Comparison of ENCODE assay signal across 9 cellular contexts in genomic region chr22:37735054-37735453, GRCh38. TPM values are rescaled to one million over a fixed set of nuclear protein-coding genes. Genes with fewer than 3 reads are reported as not detected.
A peak's percentile ranks its signal among the peaks of the same experiment; 100 is the strongest.
DNase-seq lines count a peak whose midpoint lies in the region; ATAC-seq and TF ChIP-seq lines count a peak whose summit lies in the region.
"Had no signal": no experiment of that assay in that cellular context is flagged by ENCODE, and none has a peak within 500 bp of the region (broad histone marks: within the 10 kb centered on the region; RNA-seq: fewer than 3 reads in every experiment).

No MANE protein-coding gene starts in this region.

- H3K36me3 ChIP-seq in GM06990 (ENCODE audit: control insufficient read depth, insufficient read depth, low read length) (no peaks in the 10 kb centered on the region), heart left ventricle (no peaks in the 10 kb centered on the region)
- H3K36me3 ChIP-seq in effector memory CD4-positive, alpha-beta T cell (ENCODE audit: control insufficient read depth, insufficient read depth, low read length): no peaks in the 10 kb centered on the region

- no peaks in the 10 kb centered on the region for H3K27me3 ChIP-seq in GM06990 (replicated peaks; ENCODE audit: control insufficient read depth, insufficient read depth, low read length)
- no peaks in the 10 kb centered on the region for H3K27me3 ChIP-seq in heart left ventricle
- H3K27me3 ChIP-seq in effector memory CD4-positive, alpha-beta T cell (replicated peaks; ENCODE audit: control insufficient read depth, insufficient read depth, low read length, poor library complexity, severe bottlenecking): no peaks in the 10 kb centered on the region

- no peaks in the 10 kb centered on the region for H3K9me3 ChIP-seq in heart left ventricle
- no peaks in the 10 kb centered on the region for H3K9me3 ChIP-seq in effector memory CD4-positive, alpha-beta T cell (ENCODE audit: control insufficient read depth, low read length)

- H3K4me1 ChIP-seq in heart left ventricle: peaks cover 0 to 29% (median 7%) of the 10 kb centered on the region in 12 donors
- H3K4me1 ChIP-seq in effector memory CD4-positive, alpha-beta T cell (ENCODE audit: control insufficient read depth, insufficient read depth, low read length, poor library complexity, severe bottlenecking): no peaks in the 10 kb centered on the region

- TF ChIP-seq CTCF in GM06990 (IDR thresholded peaks at IDR 0.05; ENCODE audit: insufficient read depth, low read length, poor library complexity, severe bottlenecking): peak; percentile 7
- peak; percentile 18 to 49 (median 36) for TF ChIP-seq CTCF in heart left ventricle (IDR thresholded peaks at IDR 0.05)

- no peak overlapping the region for H3K4me3 ChIP-seq in GM06990 (replicated peaks; ENCODE audit: low read depth, low read length)
- no peak overlapping the region for H3K4me3 ChIP-seq in heart left ventricle
- H3K4me3 ChIP-seq in effector memory CD4-positive, alpha-beta T cell (ENCODE audit: insufficient read depth, low read depth, low read length, poor library complexity, severe bottlenecking): no peak overlapping the region

- ATAC-seq in heart left ventricle (peak in 3 of 4 donors; percentile 29 to 44 (median 41)), HG03097 (IDR thresholded peaks at IDR 0.05; ENCODE audit: low FRiP score, unreplicated experiment) (no peak), GM18870 (IDR thresholded peaks at IDR 0.05; ENCODE audit: unreplicated experiment) (no peak)

- DNase-seq in GM06990 (ENCODE audit: extremely low read depth, insufficient read length) (no peak), SW480 (ENCODE audit: low spot score) (peak; percentile 64), heart left ventricle (peak in 2 of 5 donors; percentile 53 to 62), retina (peak; percentile 51), germinal center (ENCODE audit: low spot score) (no peak)
- no peak for DNase-seq in effector memory CD4-positive, alpha-beta T cell
- DNase-seq: T-helper 2 cell had no signal

- TF ChIP-seq POLR2A in heart left ventricle (IDR thresholded peaks at IDR 0.05): no peak

- H3K27ac ChIP-seq in heart left ventricle: no peak overlapping the region
- no peak overlapping the region for H3K27ac ChIP-seq in effector memory CD4-positive, alpha-beta T cell (ENCODE audit: insufficient read depth, low read length, poor library complexity, severe bottlenecking)

- intact Hi-C loops in heart left ventricle (cut with DNase I): loop anchor here in 1 of 10 donors (10.0 kb wide), 1 partner anchor 90 kb away; no protein-coding TSS in a partner anchor

- 46 to 55% (median 51%) methylated on average over 8 to 10 of the region's 10 CpGs for WGBS in heart left ventricle, 4 donors

RNA-seq across cellular contexts. Expression of gene TRIOBP, which starts 38.2 kb away (rescaled TPM):
- total RNA-seq in heart left ventricle: 100 to 1,000 TPM in 4 of 9 donors, 10 to 100 TPM in 5; 67.9 to 147 (median 94.7) TPM
- 100 to 1,000 TPM in 1 of 2 donors, 10 to 100 TPM in 1; 54.9 to 119 TPM for polyA plus RNA-seq in heart left ventricle

RNA-seq across cellular contexts. Expression of gene NOL12, which starts 48.9 kb away (rescaled TPM):
- total RNA-seq in heart left ventricle: 10 to 100 TPM in 8 of 9 donors, 1 to 10 TPM in 1; 8.0 to 16.3 (median 13.8) TPM
- 10 to 100 TPM; 16.8 to 29.2 TPM for polyA plus RNA-seq in heart left ventricle

RNA-seq across cellular contexts. Expression of gene LGALS1, which starts 59.6 kb away (rescaled TPM):
- 1,000 to 10,000 TPM in 3 of 9 donors, 100 to 1,000 TPM in 6; 722 to 2,034 (median 903) TPM for total RNA-seq in heart left ventricle
- polyA plus RNA-seq in heart left ventricle: 1,000 to 10,000 TPM; 1,230 to 2,204 TPM

Comparison
In these comparisons a context has a peak if more than half of its experiments do, and no peak if none do; other contexts are left out.
1. DNase-seq: peak in SW480 (single experiment) and retina (single experiment); none in GM06990 (single experiment), effector memory CD4-positive, alpha-beta T cell (0 of 3) and germinal center (single experiment).
2. ATAC-seq: peak in heart left ventricle (3 of 4); none in HG03097 (single experiment) and GM18870 (single experiment).